9 cellular contexts compared by ENCODE assay signal in genomic region chr11:125517116-125517804, GRCh38. TPM values are rescaled to one million over a fixed set of nuclear protein-coding genes. Genes with fewer than 3 reads are reported as not detected.
A peak's percentile ranks its signal among the peaks of the same experiment; 100 is the strongest.
DNase-seq lines count a peak whose midpoint lies in the region; ATAC-seq and TF ChIP-seq lines count a peak whose summit lies in the region.
"Had no signal": no experiment of that assay in that cellular context is flagged by ENCODE, and none has a peak within 500 bp of the region (broad histone marks: within the 10 kb centered on the region; RNA-seq: fewer than 3 reads in every experiment).

No MANE protein-coding gene starts in this region.

- no peak overlapping the region for H3K27ac Mint-ChIP-seq in activated naive CD4-positive, alpha-beta T cell treated with anti-CD3 and anti-CD28 coated beads, Interleukin-2, amount 10 ng/mL, durations not matched to agents 7 days and 5 days
- peak overlapping the region; percentile 41 for H3K27ac Mint-ChIP-seq in activated T-helper 17 cell treated with anti-CD3 and anti-CD28 coated beads, Interleukin-2, amount 50 U/mL, for 72 hours

- WGBS in hepatocyte (ENCODE audit: low lambda C conversion rate, missing lambda C conversion rate): 64% methylated on average over 4 of the region's 4 CpGs

- H3K4me3 ChIP-seq in hepatocyte (no peak overlapping the region), thoracic aorta (peak overlapping the region; percentile 31)
- H3K4me3 ChIP-seq: sigmoid colon had no signal

- no peak overlapping the region for H3K4me3 Mint-ChIP-seq in activated naive CD4-positive, alpha-beta T cell treated with anti-CD3 and anti-CD28 coated beads, Interleukin-2, amount 10 ng/mL, durations not matched to agents 7 days and 5 days
- H3K4me3 Mint-ChIP-seq in activated T-helper 17 cell treated with anti-CD3 and anti-CD28 coated beads, Interleukin-2, amount 50 U/mL, for 72 hours: no peak overlapping the region

- H3K27me3 Mint-ChIP-seq in activated naive CD4-positive, alpha-beta T cell treated with anti-CD3 and anti-CD28 coated beads, Interleukin-2, amount 10 ng/mL, durations not matched to agents 7 days and 5 days: no peaks in the 10 kb centered on the region
- no peaks in the 10 kb centered on the region for H3K27me3 Mint-ChIP-seq in activated T-helper 17 cell treated with anti-CD3 and anti-CD28 coated beads, Interleukin-2, amount 50 U/mL, for 72 hours

- DNase-seq in activated naive CD4-positive, alpha-beta T cell treated with anti-CD3 and anti-CD28 coated beads, Interleukin-2, amount 10 ng/mL, durations not matched to agents 7 days and 5 days: peak; percentile 25
- no peak for DNase-seq in activated naive CD4-positive, alpha-beta T cell treated with anti-CD3 and anti-CD28 coated beads, Interleukin-2, amount 50 U/mL, for 16 hours
- DNase-seq in hepatocyte (ENCODE audit: low spot score) (peak; percentile 62), thoracic aorta (ENCODE audit: low spot score) (no peak), middle frontal gyrus (ENCODE audit: extremely low spot score, low spot score) (no peak)
- DNase-seq: sigmoid colon had no signal

- H3K9me3 ChIP-seq in hepatocyte (ENCODE audit: low read depth): no peaks in the 10 kb centered on the region
- H3K9me3 ChIP-seq in thoracic aorta: no peaks in the 10 kb centered on the region
- H3K9me3 ChIP-seq: sigmoid colon had no signal

- H3K27me3 ChIP-seq in hepatocyte (no peaks in the 10 kb centered on the region), thoracic aorta (replicated peaks; ENCODE audit: insufficient read depth) (no peaks in the 10 kb centered on the region)
- H3K27me3 ChIP-seq: sigmoid colon had no signal

- H3K36me3 ChIP-seq in hepatocyte (replicated peaks; ENCODE audit: insufficient read depth, low read depth) (no peaks in the 10 kb centered on the region), thoracic aorta (no peaks in the 10 kb centered on the region)
- H3K36me3 ChIP-seq: sigmoid colon had no signal

- H3K9me2 ChIP-seq in hepatocyte (replicated peaks; ENCODE audit: insufficient read depth): no peaks in the 10 kb centered on the region

- H3K4me1 Mint-ChIP-seq in activated naive CD4-positive, alpha-beta T cell treated with anti-CD3 and anti-CD28 coated beads, Interleukin-2, amount 10 ng/mL, durations not matched to agents 7 days and 5 days: peaks cover 47% of the 10 kb centered on the region
- H3K4me1 Mint-ChIP-seq in activated T-helper 17 cell treated with anti-CD3 and anti-CD28 coated beads, Interleukin-2, amount 50 U/mL, for 72 hours: peaks cover 14% of the 10 kb centered on the region

- peaks cover 7% of the 10 kb centered on the region for H3K9me3 Mint-ChIP-seq in activated naive CD4-positive, alpha-beta T cell treated with anti-CD3 and anti-CD28 coated beads, Interleukin-2, amount 10 ng/mL, durations not matched to agents 7 days and 5 days
- no peaks in the 10 kb centered on the region for H3K9me3 Mint-ChIP-seq in activated T-helper 17 cell treated with anti-CD3 and anti-CD28 coated beads, Interleukin-2, amount 50 U/mL, for 72 hours

- TF ChIP-seq CTCF in hepatocyte (IDR thresholded peaks at IDR 0.05; ENCODE audit: poor library complexity): no peak
- no peak for TF ChIP-seq CTCF in thoracic aorta (IDR thresholded peaks at IDR 0.05)

- H3K27ac ChIP-seq in hepatocyte (no peak overlapping the region), thoracic aorta (no peak overlapping the region)
- H3K27ac ChIP-seq: sigmoid colon had no signal

- peak overlapping the region; percentile 37 for H3K4me2 ChIP-seq in hepatocyte

- ATAC-seq in activated T-helper 17 cell treated with anti-CD3 and anti-CD28 coated beads, Interleukin-2, amount 50 U/mL, for 72 hours (replicated peaks): no peak
- ATAC-seq in thoracic aorta (ENCODE audit: insufficient number of reproducible peaks, low FRiP score, low read depth) (no peak), HG02588 (IDR thresholded peaks at IDR 0.05; ENCODE audit: unreplicated experiment) (no peak), HG03095 (IDR thresholded peaks at IDR 0.05; ENCODE audit: unreplicated experiment) (no peak)

- peak overlapping the region; percentile 47 for H2AFZ ChIP-seq in hepatocyte

- H3K79me2 ChIP-seq in hepatocyte: no peaks in the 10 kb centered on the region

- peaks cover 2% of the 10 kb centered on the region for H3K36me3 Mint-ChIP-seq in activated naive CD4-positive, alpha-beta T cell treated with anti-CD3 and anti-CD28 coated beads, Interleukin-2, amount 10 ng/mL, durations not matched to agents 7 days and 5 days
- peaks cover 5% of the 10 kb centered on the region for H3K36me3 Mint-ChIP-seq in activated T-helper 17 cell treated with anti-CD3 and anti-CD28 coated beads, Interleukin-2, amount 50 U/mL, for 72 hours (ENCODE audit: low read depth)

- no peaks in the 10 kb centered on the region for H4K20me1 ChIP-seq in hepatocyte (ENCODE audit: insufficient read depth, poor library complexity, severe bottlenecking)

- H3K4me1 ChIP-seq in hepatocyte (ENCODE audit: insufficient read depth) (no peaks in the 10 kb centered on the region), thoracic aorta (ENCODE audit: control insufficient read depth in 1 of 2, low read depth in 2 of 2) (no peaks in the 10 kb centered on the region)
- H3K4me1 ChIP-seq: sigmoid colon had no signal

- CTCF ChIA-PET in activated naive CD4-positive, alpha-beta T cell treated with anti-CD3 and anti-CD28 coated beads, Interleukin-2, amount 10 ng/mL, durations not matched to agents 7 days and 5 days (lab: Charles Lee): no interaction called here

RNA-seq across cellular contexts. Expression of gene FEZ1, which starts 21.2 kb away (rescaled TPM):
- total RNA-seq in activated T-helper 17 cell treated with anti-CD3 and anti-CD28 coated beads, Interleukin-2, amount 50 U/mL, for 72 hours: 1 to 10 TPM; 2.4 to 3.3 TPM
- total RNA-seq in hepatocyte (11.0 and 13.2 TPM in 2 replicates), thoracic aorta (10 to 100 TPM; 83.0 to 96.5 TPM)
- 12.1 and 18.5 TPM in 2 replicates for polyA plus RNA-seq in hepatocyte

RNA-seq across cellular contexts. Expression of gene EI24, which starts 52.0 kb away (rescaled TPM):
- total RNA-seq in activated T-helper 17 cell treated with anti-CD3 and anti-CD28 coated beads, Interleukin-2, amount 50 U/mL, for 72 hours: 10 to 100 TPM; 17.0 to 40.5 TPM
- total RNA-seq in hepatocyte: 76.2 and 95.0 TPM in 2 replicates
- 103 and 130 TPM in 2 replicates for polyA plus RNA-seq in hepatocyte
- 10 to 100 TPM; 68.4 to 70.0 TPM for total RNA-seq in thoracic aorta

Comparison
In these comparisons a context has a peak if more than half of its experiments do, and no peak if none do; other contexts are left out.
1. DNase-seq: peak in activated naive CD4-positive, alpha-beta T cell treated with anti-CD3 and anti-CD28 coated beads, Interleukin-2, amount 10 ng/mL, durations not matched to agents 7 days and 5 days (single experiment) and hepatocyte (single experiment); none in activated naive CD4-positive, alpha-beta T cell treated with anti-CD3 and anti-CD28 coated beads, Interleukin-2, amount 50 U/mL, for 16 hours (single experiment), thoracic aorta (single experiment) and middle frontal gyrus (single experiment).